ENCODE assay signal across 14 cellular contexts in genomic region chr2:230414302-230414701, GRCh38. TPM values are rescaled to one million over a fixed set of nuclear protein-coding genes. Genes with fewer than 3 reads are reported as not detected.
DNase-seq lines count a peak whose midpoint lies in the region; ATAC-seq and TF ChIP-seq lines count a peak whose summit lies in the region.
"Had no signal": no experiment of that assay in that cellular context is flagged by ENCODE, and none has a peak within 500 bp of the region (broad histone marks: within the 10 kb centered on the region; RNA-seq: fewer than 3 reads in every experiment).

No MANE protein-coding gene starts in this region.

- H3K4me1 Mint-ChIP-seq in activated CD8-positive, alpha-beta memory T cell treated with anti-CD3 and anti-CD28 coated beads, Interleukin-2, amount 10 ng/mL, durations not matched to agents 7 days and 5 days: peaks cover 55% of the 10 kb centered on the region

- no peak for TF ChIP-seq CTCF in Panc1 (IDR thresholded peaks at IDR 0.05)
- TF ChIP-seq CTCF in mammary epithelial cell (conservative IDR thresholded peaks at IDR 0.05 in 1 of 2, IDR thresholded peaks at IDR 0.05 in 1 of 2; ENCODE audit: extremely low read depth in 1 of 2, insufficient read depth in 1 of 2, low read depth in 1 of 2, low read length in 2 of 2): no peak
- TF ChIP-seq CTCF in neutrophil (IDR thresholded peaks at IDR 0.05): no peak

- no peak overlapping the region for H3K9ac ChIP-seq in mammary epithelial cell (ENCODE audit: insufficient read depth, low read length)
- H3K9ac ChIP-seq: GM23248, KMS-11 had no signal

- H3K27ac Mint-ChIP-seq in activated CD8-positive, alpha-beta memory T cell treated with anti-CD3 and anti-CD28 coated beads, Interleukin-2, amount 10 ng/mL, durations not matched to agents 7 days and 5 days: peak overlapping the region; percentile 99

- peaks cover 30% of the 10 kb centered on the region for H3K36me3 Mint-ChIP-seq in activated CD8-positive, alpha-beta memory T cell treated with anti-CD3 and anti-CD28 coated beads, Interleukin-2, amount 10 ng/mL, durations not matched to agents 7 days and 5 days

- no peaks in the 10 kb centered on the region for H3K27me3 Mint-ChIP-seq in activated CD8-positive, alpha-beta memory T cell treated with anti-CD3 and anti-CD28 coated beads, Interleukin-2, amount 10 ng/mL, durations not matched to agents 7 days and 5 days

- WGBS in mammary epithelial cell (ENCODE audit: low coverage, missing lambda C conversion rate): 42% methylated on average over 5 of the region's 6 CpGs

- H3K4me2 ChIP-seq in mammary epithelial cell (ENCODE audit: insufficient read depth, low read depth, low read length): no peak overlapping the region
- H3K4me2 ChIP-seq: KMS-11 had no signal

- H3K9me3 ChIP-seq in Panc1 (ENCODE audit: control insufficient read depth, insufficient read depth, low read depth, low read length) (no peaks in the 10 kb centered on the region), mammary epithelial cell (replicated peaks; ENCODE audit: insufficient read depth, low read length) (no peaks in the 10 kb centered on the region), neutrophil (no peaks in the 10 kb centered on the region)

- H3K4me3 ChIP-seq in Panc1 (ENCODE audit: low read depth in 2 of 2, low read length in 2 of 2) (no peak overlapping the region), mammary epithelial cell (replicated peaks in 1 of 3; ENCODE audit: insufficient read depth in 1 of 3, low read depth in 2 of 3, low read length in 3 of 3) (no peak overlapping the region), neutrophil (ENCODE audit: low read depth in 1 of 2, low read length in 1 of 2) (no peak overlapping the region)
- H3K4me3 ChIP-seq: GM23248 had no signal

- H3K4me1 ChIP-seq in Panc1 (ENCODE audit: control insufficient read depth, insufficient read depth, low read length): peaks cover 26% of the 10 kb centered on the region
- H3K4me1 ChIP-seq in mammary epithelial cell (ENCODE audit: insufficient read depth, low read length): peaks cover 47% of the 10 kb centered on the region
- H3K4me1 ChIP-seq in neutrophil (ENCODE audit: control insufficient read depth in 1 of 2, insufficient read depth in 1 of 2, low read depth in 1 of 2, low read length in 1 of 2): peaks cover 45 to 67% of the 10 kb centered on the region in 2 experiments

- H3K4me3 Mint-ChIP-seq in activated CD8-positive, alpha-beta memory T cell treated with anti-CD3 and anti-CD28 coated beads, Interleukin-2, amount 10 ng/mL, durations not matched to agents 7 days and 5 days: peak overlapping the region; percentile 80

- POLR2A ChIA-PET in Panc1 (lab: Charles Lee): no interaction called here

- no peak for ATAC-seq in activated CD8-positive, alpha-beta memory T cell treated with anti-CD3 and anti-CD28 coated beads, Interleukin-2, amount 10 ng/mL, durations not matched to agents 7 days and 5 days
- no peak for ATAC-seq in Panc1
- ATAC-seq: left ventricle myocardium superior had no signal

- intact Hi-C loops in Panc1 (cut with micrococcal nuclease; ENCODE audit: unreplicated experiment) (no loop called here), mammary epithelial cell (cut with micrococcal nuclease) (loop anchor here (5.0 to 10.0 kb wide), 2 partner anchors 192 to 270 kb away; no protein-coding TSS in a partner anchor), head of caudate nucleus (cut with DNase I) (no loop called here)

- CTCF ChIA-PET in activated CD8-positive, alpha-beta memory T cell treated with anti-CD3 and anti-CD28 coated beads, Interleukin-2, amount 10 ng/mL, durations not matched to agents 7 days and 5 days (lab: Charles Lee): no interaction called here
- CTCF ChIA-PET in Panc1 (lab: Charles Lee): no interaction called here
- CTCF ChIA-PET in mammary epithelial cell (lab: Charles Lee; ENCODE audit: low non-redundant PET): no interaction called here

- H3K36me3 ChIP-seq in Panc1 (ENCODE audit: control insufficient read depth, insufficient read depth, low read length) (no peaks in the 10 kb centered on the region), mammary epithelial cell (ENCODE audit: insufficient read depth, low read length) (no peaks in the 10 kb centered on the region), neutrophil (no peaks in the 10 kb centered on the region)

- no peak for DNase-seq in activated CD8-positive, alpha-beta memory T cell treated with anti-CD3 and anti-CD28 coated beads, Interleukin-2, amount 10 ng/mL, durations not matched to agents 7 days and 5 days
- DNase-seq in activated CD8-positive, alpha-beta memory T cell treated with anti-CD3 and anti-CD28 coated beads for 24 hours: no peak
- DNase-seq in Panc1 (ENCODE audit: low read depth, low spot score) (no peak), mammary epithelial cell (peak; percentile 32), head of caudate nucleus (no peak), GOT3 (lab: John Stamatoyannopoulos, UW) (no peak), HCEC 1CT (no peak)
- DNase-seq: aorta, GM23248, left ventricle myocardium superior, NCI-H1105, NCI-H2171 treated with DMSO at 0.1 percent for 48 hours had no signal

- dilution Hi-C loops in mammary epithelial cell (cut with HindIII; ENCODE audit: low sequenced_read_pairs): no loop called here

- H3K27me3 ChIP-seq in Panc1 (ENCODE audit: control insufficient read depth, insufficient read depth, low read length) (no peaks in the 10 kb centered on the region), mammary epithelial cell (ENCODE audit: insufficient read depth, low read length) (no peaks in the 10 kb centered on the region), neutrophil (no peaks in the 10 kb centered on the region)

- in situ Hi-C loops in Panc1 (cut with HindIII; ENCODE audit: low pct_unique_long_range_greater_than_20kb, low sequenced_read_pairs) (no loop called here), mammary epithelial cell (cut with MboI; ENCODE audit: low sequenced_read_pairs in 2 of 2) (loop anchor here in 1 of 2 donors (25.0 kb wide), 1 partner anchor 202 kb away; the partner anchor contains the start of gene SP110)

- peak overlapping the region; percentile 60 for H2AFZ ChIP-seq in mammary epithelial cell (ENCODE audit: low read depth, low read length)
- H2AFZ ChIP-seq: GM23248 had no signal

- BruUV-seq in Panc1 (replicated peaks; lab: Mats Ljungman, UMichigan): no TSS peak
- BruUV-seq in mammary epithelial cell (replicated peaks; lab: Mats Ljungman, UMichigan): no TSS peak

- H4K20me1 ChIP-seq in mammary epithelial cell (ENCODE audit: insufficient read depth, low read length): no peaks in the 10 kb centered on the region

- no peaks in the 10 kb centered on the region for H3K9me3 Mint-ChIP-seq in activated CD8-positive, alpha-beta memory T cell treated with anti-CD3 and anti-CD28 coated beads, Interleukin-2, amount 10 ng/mL, durations not matched to agents 7 days and 5 days (ENCODE audit: low read depth)

- H3K27ac ChIP-seq in Panc1 (ENCODE audit: low read length) (0 out of 2 replicates have a peak overlapping the region, but pooled peaks have one; percentile 12), mammary epithelial cell (ENCODE audit: insufficient read depth, low read depth, low read length) (no peak overlapping the region), neutrophil (peak overlapping the region; percentile 92)
- H3K27ac ChIP-seq: GM23248, KMS-11 had no signal

- peaks cover 32% of the 10 kb centered on the region for H3K79me2 ChIP-seq in mammary epithelial cell (ENCODE audit: insufficient read depth, low read length)

RNA-seq across cellular contexts. Expression of gene SP100, which starts 1.7 kb away (rescaled TPM):
- 100 to 1,000 TPM; 255 to 385 TPM for total RNA-seq in activated CD8-positive, alpha-beta memory T cell treated with anti-CD3 and anti-CD28 coated beads, Interleukin-2, amount 10 ng/mL, durations not matched to agents 7 days and 5 days
- total RNA-seq in Panc1 (2021; ENCODE audit: unreplicated experiment): 27.2 TPM
- 18.1 TPM for polyA plus RNA-seq in Panc1 (2012; ENCODE audit: insufficient read length)
- 10 to 100 TPM; 57.5 to 67.5 TPM for total RNA-seq in mammary epithelial cell
- 29.9 TPM for polyA plus RNA-seq in mammary epithelial cell
- 68.3 TPM for polyA minus RNA-seq in mammary epithelial cell
